8 cellular contexts compared by ENCODE assay signal in genomic region chr9:105415344-105415980, GRCh38. TPM values are rescaled to one million over a fixed set of nuclear protein-coding genes. Genes with fewer than 3 reads are reported as not detected.
A peak's percentile ranks its signal among the peaks of the same experiment; 100 is the strongest.
DNase-seq lines count a peak whose midpoint lies in the region; ATAC-seq, FAIRE-seq and TF ChIP-seq lines count a peak whose summit lies in the region.

No MANE protein-coding gene starts in this region.

- H3K4me2 ChIP-seq in KMS-11 (no peak overlapping the region; the same call in 1 of the 2 replicates), astrocyte (ENCODE audit: low read length) (peak overlapping the region; percentile 49)

- no peaks in the 10 kb centered on the region for H3K27me3 Mint-ChIP-seq in astrocyte (ENCODE audit: low read depth, unreplicated experiment)

- ATAC-seq in GM21737 (IDR thresholded peaks at IDR 0.05; ENCODE audit: unreplicated experiment): peak; percentile 70

- H3K4me1 Mint-ChIP-seq in astrocyte (ENCODE audit: low read depth, unreplicated experiment): peaks cover 10% of the 10 kb centered on the region

- no peaks in the 10 kb centered on the region for H3K36me3 ChIP-seq in KMS-11 (ENCODE audit: insufficient read depth)
- no peaks in the 10 kb centered on the region for H3K36me3 ChIP-seq in astrocyte (ENCODE audit: insufficient read depth, low read length)

- no peaks in the 10 kb centered on the region for H3K79me2 ChIP-seq in KMS-11 (ENCODE audit: insufficient read depth, low read depth)
- no peaks in the 10 kb centered on the region for H3K79me2 ChIP-seq in astrocyte (ENCODE audit: insufficient read depth, low read length)

- H2AFZ ChIP-seq in KMS-11 (ENCODE audit: low read depth) (peak overlapping the region; percentile 6; the same call in 1 of the 2 replicates), astrocyte (ENCODE audit: low read depth, low read length) (no peak overlapping the region)

- H4K20me1 ChIP-seq in KMS-11 (ENCODE audit: insufficient read depth): no peaks in the 10 kb centered on the region
- no peaks in the 10 kb centered on the region for H4K20me1 ChIP-seq in astrocyte (ENCODE audit: insufficient read depth, low read length)

- TF ChIP-seq CTCF in KMS-11 (conservative IDR thresholded peaks at IDR 0.05; ENCODE audit: low read depth, low read length) (peak; percentile 99), astrocyte (IDR thresholded peaks at IDR 0.05; ENCODE audit: insufficient read depth, low read depth, low read length) (peak; percentile 87)

- H3K27ac Mint-ChIP-seq in astrocyte (ENCODE audit: unreplicated experiment): no peak overlapping the region

- peak overlapping the region; percentile 66 for H3K4me3 Mint-ChIP-seq in astrocyte (ENCODE audit: unreplicated experiment)

- H3K9ac ChIP-seq in KMS-11: no peak overlapping the region
- no peak overlapping the region for H3K9ac ChIP-seq in astrocyte (ENCODE audit: low read length)

- H3K4me3 ChIP-seq in KMS-11 (IDR thresholded peaks at IDR 0.05; ENCODE audit: insufficient read depth, low read depth, low read length) (no peak overlapping the region), astrocyte (ENCODE audit: insufficient read depth, low read depth, low read length) (no peak overlapping the region)

- no peaks in the 10 kb centered on the region for H3K36me3 Mint-ChIP-seq in astrocyte (ENCODE audit: low read depth, unreplicated experiment)

- no peaks in the 10 kb centered on the region for H3K9me3 Mint-ChIP-seq in astrocyte (ENCODE audit: unreplicated experiment)

- no peaks in the 10 kb centered on the region for H3K9me3 ChIP-seq in astrocyte (ENCODE audit: insufficient read depth, low read depth, low read length)

- peak; percentile 78 for DNase-seq in GM03348 (ENCODE audit: low spot score)
- DNase-seq in T-helper 2 cell: peak in 3 of 5 experiments; percentile 31 to 46 (median 33)
- peak; percentile 4 for DNase-seq in astrocyte (ENCODE audit: low read depth)
- DNase-seq in iPS-NIHi7 (ENCODE audit: extremely low spot score): peak; percentile 77
- DNase-seq in stimulated activated CD4-positive, alpha-beta T cell treated with anti-CD3 and anti-CD28 coated beads, Interleukin-1b, Interleukin-23, amount 100 ng/mL, for 4 hours (ENCODE audit: low read depth in 2 of 2): peak; percentile 19 to 57
- DNase-seq in OCI-M2 (lab: John Stamatoyannopoulos, UW; ENCODE audit: unreplicated experiment): no peak

- FAIRE-seq in astrocyte (lab: Jason Lieb, UNC): no peak

- H3K27ac ChIP-seq in KMS-11: no peak overlapping the region
- H3K27ac ChIP-seq in astrocyte (ENCODE audit: low read depth, low read length): no peak overlapping the region

- H3K4me1 ChIP-seq in KMS-11 (ENCODE audit: low read depth, poor library complexity, severe bottlenecking): peaks cover 27% of the 10 kb centered on the region
- H3K4me1 ChIP-seq in astrocyte (ENCODE audit: insufficient read depth, low read length): no peaks in the 10 kb centered on the region

- no peaks in the 10 kb centered on the region for H3K27me3 ChIP-seq in KMS-11 (ENCODE audit: insufficient read depth, low read depth)
- no peaks in the 10 kb centered on the region for H3K27me3 ChIP-seq in astrocyte (ENCODE audit: insufficient read depth, low read length)

RNA-seq across cellular contexts. Expression of gene FSD1L, which starts 32.4 kb away (rescaled TPM):
- total RNA-seq in astrocyte: 4.7 and 7.0 TPM in 2 replicates
